In genomic region chr20:29497261-29497671, GRCh38 we compare ENCODE assay signal across 8 cellular contexts.
A peak's percentile ranks its signal among the peaks of the same experiment; 100 is the strongest.
DNase-seq lines count a peak whose midpoint lies in the region; ATAC-seq and TF ChIP-seq lines count a peak whose summit lies in the region.

No MANE protein-coding gene starts in this region.

- H3K4me1 ChIP-seq in RWPE2 (ENCODE audit: insufficient read depth, poor library complexity, severe bottlenecking) (no peaks in the 10 kb centered on the region), sigmoid colon (no peaks in the 10 kb centered on the region), ascending aorta (no peaks in the 10 kb centered on the region)

- TF ChIP-seq CTCF in BJ (IDR thresholded peaks at IDR 0.05; ENCODE audit: insufficient read depth, low read depth, low read length) (no peak), RWPE2 (IDR thresholded peaks at IDR 0.05; ENCODE audit: poor library complexity, severe bottlenecking) (no peak), sigmoid colon (IDR thresholded peaks at IDR 0.05) (no peak), ascending aorta (IDR thresholded peaks at IDR 0.05) (no peak)

- no peaks in the 10 kb centered on the region for H3K36me3 ChIP-seq in BJ (ENCODE audit: control insufficient read depth, insufficient read depth, low read length)
- no peaks in the 10 kb centered on the region for H3K36me3 ChIP-seq in RWPE2 (ENCODE audit: low read depth)
- no peaks in the 10 kb centered on the region for H3K36me3 ChIP-seq in sigmoid colon
- no peaks in the 10 kb centered on the region for H3K36me3 ChIP-seq in ascending aorta

- peak; percentile 53 for ATAC-seq in HG03439 (IDR thresholded peaks at IDR 0.05; ENCODE audit: unreplicated experiment)
- no peak; the same call in 2 of the 3 replicates for ATAC-seq in RWPE2 (ENCODE audit: low read depth)

- no peaks in the 10 kb centered on the region for H3K27me3 ChIP-seq in BJ (ENCODE audit: control insufficient read depth, insufficient read depth, low read length)
- peaks cover 24% of the 10 kb centered on the region for H3K27me3 ChIP-seq in RWPE2 (ENCODE audit: insufficient read depth, poor library complexity, severe bottlenecking)
- H3K27me3 ChIP-seq in sigmoid colon, result no peaks in the 10 kb centered on the region
- no peaks in the 10 kb centered on the region for H3K27me3 ChIP-seq in ascending aorta

- H3K4me3 ChIP-seq in BJ (ENCODE audit: low read depth, low read length) (peak overlapping the region; percentile 8; the same call in 1 of the 2 replicates), RWPE2 (ENCODE audit: severe bottlenecking) (no peak overlapping the region), sigmoid colon (peak overlapping the region in 2 of 4 donors; percentile 9 to 57), ascending aorta (no peak overlapping the region)

- no peak for DNase-seq in BJ (ENCODE audit: low read depth)
- DNase-seq in RWPE2 (ENCODE audit: low spot score), result peak; percentile 74
- peak; percentile 32 for DNase-seq in inferior parietal cortex (ENCODE audit: extremely low spot score)
- DNase-seq in sigmoid colon, result no peak
- DNase-seq in 8988T, result no peak
- DNase-seq in NCI-H226, result no peak
- no peak for DNase-seq in ascending aorta (ENCODE audit: low spot score in 2 of 2)

- TF ChIP-seq EP300 in sigmoid colon (IDR thresholded peaks at IDR 0.05), result no peak

- intact Hi-C loops in sigmoid colon (cut with DNase I) (no loop called here), ascending aorta (cut with DNase I) (no loop called here)

- H3K27ac ChIP-seq in RWPE2 (ENCODE audit: poor library complexity, severe bottlenecking) (no peak overlapping the region), sigmoid colon (peak overlapping the region in 1 of 4 donors; percentile 71), ascending aorta (no peak overlapping the region)

- CTCF ChIA-PET in BJ (lab: Yijun Ruan, JAX), result no interaction called here

- 53 to 68% methylated on average over 39 of the region's 39 CpGs for WGBS in sigmoid colon, 2 donors

- H3K9me3 ChIP-seq in RWPE2 (ENCODE audit: severe bottlenecking) (peaks cover 3% of the 10 kb centered on the region), sigmoid colon (no peaks in the 10 kb centered on the region), ascending aorta (no peaks in the 10 kb centered on the region)

- POLR2A ChIA-PET in BJ (lab: Charles Lee), result no interaction called here

- no peak for TF ChIP-seq POLR2A in sigmoid colon (IDR thresholded peaks at IDR 0.05)

Comparison
In these comparisons a context has a peak if more than half of its experiments do, and no peak if none do; other contexts are left out.
1. DNase-seq: peak in RWPE2 (single experiment) and inferior parietal cortex (single experiment); none in BJ (single experiment), sigmoid colon (single experiment), 8988T (single experiment), NCI-H226 (single experiment) and ascending aorta (0 of 2).